In genomic region chr4:103934178-103934789, GRCh38 we compare ENCODE assay signal across 8 cellular contexts.
DNase-seq lines count a peak whose midpoint lies in the region; ATAC-seq and TF ChIP-seq lines count a peak whose summit lies in the region.

No MANE protein-coding gene starts in this region.

- H3K36me3 Mint-ChIP-seq in CD14-positive monocyte: no peaks in the 10 kb centered on the region

- intact Hi-C loops in CD14-positive monocyte (cut with micrococcal nuclease): no loop called here

- no peak overlapping the region for H3K27ac Mint-ChIP-seq in CD14-positive monocyte

- H3K4me3 ChIP-seq in tibial nerve: no peak overlapping the region

- H3K9me3 Mint-ChIP-seq in CD14-positive monocyte: peaks cover 0 to 9% (median 0%) of the 10 kb centered on the region in 7 donors

- no peak for DNase-seq in CD14-positive monocyte (ENCODE audit: low spot score)
- peak; percentile 19 for DNase-seq in NCI-H1105 (lab: John Stamatoyannopoulos, UW)
- peak; percentile 8 for DNase-seq in hepatic stellate cell (ENCODE audit: low spot score)
- DNase-seq in tibial nerve (ENCODE audit: low spot score in 2 of 2): peak in 1 of 2 donors; percentile 42
- no peak for DNase-seq in ecto neural progenitor cell (ENCODE audit: low spot score)

- H3K27me3 Mint-ChIP-seq in CD14-positive monocyte (ENCODE audit: low read depth in 3 of 3): peaks cover 0 to 4% (median 0%) of the 10 kb centered on the region in 3 donors

- 38 to 40% methylated on average over 2 of the region's 2 CpGs for WGBS in tibial nerve, 2 donors

- no peaks in the 10 kb centered on the region for H3K36me3 ChIP-seq in tibial nerve

- peaks cover 0 to 6% (median 0%) of the 10 kb centered on the region in 4 donors for H3K9me3 ChIP-seq in tibial nerve

- no peaks in the 10 kb centered on the region for H3K4me1 Mint-ChIP-seq in CD14-positive monocyte

- no peak overlapping the region for H3K4me3 Mint-ChIP-seq in CD14-positive monocyte

- H3K27me3 ChIP-seq in tibial nerve: no peaks in the 10 kb centered on the region

- TF ChIP-seq EP300 in tibial nerve (IDR thresholded peaks at IDR 0.05): no peak

- no peak for TF ChIP-seq POLR2A in tibial nerve (IDR thresholded peaks at IDR 0.05)

- peak; percentile 92 for TF ChIP-seq CTCF in CD14-positive monocyte (IDR thresholded peaks at IDR 0.05)
- TF ChIP-seq CTCF in VCaP (conservative IDR thresholded peaks at IDR 0.05): peak; percentile 76
- TF ChIP-seq CTCF in tibial nerve (IDR thresholded peaks at IDR 0.05): peak; percentile 36 to 75 (median 56)

- no peaks in the 10 kb centered on the region for H3K4me1 ChIP-seq in tibial nerve

- ATAC-seq in GM18499 (IDR thresholded peaks at IDR 0.05; ENCODE audit: insufficient read depth, unreplicated experiment) (peak; percentile 84), HG02678 (IDR thresholded peaks at IDR 0.05; ENCODE audit: unreplicated experiment) (peak; percentile 82)

- H3K27ac ChIP-seq in VCaP (no peak overlapping the region), tibial nerve (no peak overlapping the region)

Comparison
In these comparisons a context has a peak if more than half of its experiments do, and no peak if none do; other contexts are left out.
1. DNase-seq: peak in NCI-H1105 (single experiment) and hepatic stellate cell (single experiment); none in CD14-positive monocyte (single experiment) and ecto neural progenitor cell (single experiment).
2. Peak in every context shown above with its lines, with median percentiles within 50 percentile points of each other: CTCF ChIP-seq.